ENCODE assay signal across 8 cellular contexts in genomic region chr15:63500265-63501250, GRCh38. TPM values are rescaled to one million over a fixed set of nuclear protein-coding genes. Genes with fewer than 3 reads are reported as not detected.
A peak's percentile ranks its signal among the peaks of the same experiment; 100 is the strongest.
DNase-seq lines count a peak whose midpoint lies in the region; ATAC-seq and FAIRE-seq lines count a peak whose summit lies in the region.

No MANE protein-coding gene starts in this region.

- ATAC-seq in left colon: peak; percentile 6
- ATAC-seq in stimulated activated naive CD8-positive, alpha-beta T cell treated with anti-CD3 and anti-CD28 coated beads, Interleukin-15, amount 100 ng/mL, for 72 hours: no peak

- DNase-seq in T-helper 2 cell treated with Interferon-gamma antibody and Interleukin-4, amounts not matched to agents 5 μg/mL and 100 μg/mL, for 36 hours (ENCODE audit: low spot score): no peak
- DNase-seq in T-helper 2 cell (no peak), left colon (peak in 1 of 2 donors; percentile 58), HTR-8/SVneo (ENCODE audit: insufficient read length, low spot score) (no peak), ureter (ENCODE audit: low spot score) (no peak), cortex of kidney (lab: John Stamatoyannopoulos, UW) (no peak)
- DNase-seq in activated naive CD8-positive, alpha-beta T cell treated with anti-CD3 and anti-CD28 coated beads for 36 hours: no peak
- no peak for DNase-seq in stimulated activated naive CD8-positive, alpha-beta T cell treated with anti-CD3 and anti-CD28 coated beads, Interleukin-15, amount 100 ng/mL, for 72 hours

- H3K27me3 Mint-ChIP-seq in T-helper 2 cell treated with Interferon-gamma antibody and Interleukin-4, amounts not matched to agents 5 μg/mL and 100 μg/mL, for 36 hours (ENCODE audit: low read depth): no peaks in the 10 kb centered on the region
- H3K27me3 Mint-ChIP-seq in activated naive CD8-positive, alpha-beta T cell treated with anti-CD3 and anti-CD28 coated beads for 36 hours: no peaks in the 10 kb centered on the region
- H3K27me3 Mint-ChIP-seq in stimulated activated naive CD8-positive, alpha-beta T cell treated with anti-CD3 and anti-CD28 coated beads, Interleukin-15, amount 100 ng/mL, for 72 hours: no peaks in the 10 kb centered on the region

- peaks cover 2% of the 10 kb centered on the region for H3K36me3 Mint-ChIP-seq in T-helper 2 cell treated with Interferon-gamma antibody and Interleukin-4, amounts not matched to agents 5 μg/mL and 100 μg/mL, for 36 hours (ENCODE audit: low read depth)
- peaks cover 2% of the 10 kb centered on the region for H3K36me3 Mint-ChIP-seq in activated naive CD8-positive, alpha-beta T cell treated with anti-CD3 and anti-CD28 coated beads for 36 hours

- H3K4me3 Mint-ChIP-seq in T-helper 2 cell treated with Interferon-gamma antibody and Interleukin-4, amounts not matched to agents 5 μg/mL and 100 μg/mL, for 36 hours: peak overlapping the region; percentile 81
- peak overlapping the region; percentile 14 for H3K4me3 Mint-ChIP-seq in activated naive CD8-positive, alpha-beta T cell treated with anti-CD3 and anti-CD28 coated beads for 36 hours
- H3K4me3 Mint-ChIP-seq in stimulated activated naive CD8-positive, alpha-beta T cell treated with anti-CD3 and anti-CD28 coated beads, Interleukin-15, amount 100 ng/mL, for 72 hours: peak overlapping the region; percentile 88 to 92

- no peak for FAIRE-seq in HTR-8/SVneo (lab: Jason Lieb, UNC)

- H3K9me3 Mint-ChIP-seq in T-helper 2 cell treated with Interferon-gamma antibody and Interleukin-4, amounts not matched to agents 5 μg/mL and 100 μg/mL, for 36 hours: no peaks in the 10 kb centered on the region
- H3K9me3 Mint-ChIP-seq in activated naive CD8-positive, alpha-beta T cell treated with anti-CD3 and anti-CD28 coated beads for 36 hours: peaks cover 1% of the 10 kb centered on the region
- no peaks in the 10 kb centered on the region for H3K9me3 Mint-ChIP-seq in stimulated activated naive CD8-positive, alpha-beta T cell treated with anti-CD3 and anti-CD28 coated beads, Interleukin-15, amount 100 ng/mL, for 72 hours

- peaks cover 51% of the 10 kb centered on the region for H3K4me1 Mint-ChIP-seq in T-helper 2 cell treated with Interferon-gamma antibody and Interleukin-4, amounts not matched to agents 5 μg/mL and 100 μg/mL, for 36 hours (ENCODE audit: low read depth)
- H3K4me1 Mint-ChIP-seq in activated naive CD8-positive, alpha-beta T cell treated with anti-CD3 and anti-CD28 coated beads for 36 hours: peaks cover 62% of the 10 kb centered on the region
- H3K4me1 Mint-ChIP-seq in stimulated activated naive CD8-positive, alpha-beta T cell treated with anti-CD3 and anti-CD28 coated beads, Interleukin-15, amount 100 ng/mL, for 72 hours: no peaks in the 10 kb centered on the region

- H3K27ac Mint-ChIP-seq in T-helper 2 cell treated with Interferon-gamma antibody and Interleukin-4, amounts not matched to agents 5 μg/mL and 100 μg/mL, for 36 hours: peak overlapping the region; percentile 56
- H3K27ac Mint-ChIP-seq in activated naive CD8-positive, alpha-beta T cell treated with anti-CD3 and anti-CD28 coated beads for 36 hours: peak overlapping the region; percentile 97
- H3K27ac Mint-ChIP-seq in stimulated activated naive CD8-positive, alpha-beta T cell treated with anti-CD3 and anti-CD28 coated beads, Interleukin-15, amount 100 ng/mL, for 72 hours: peak overlapping the region; percentile 13 to 61

- intact Hi-C loops in left colon (cut with DNase I, micrococcal nuclease): loop anchor here in 1 of 2 donors (5.0 kb wide), 1 partner anchor 97 kb away; the partner anchor contains the start of gene FBXL22

RNA-seq across cellular contexts. Expression of gene USP3, which starts 3.8 kb away (rescaled TPM):
- 10 to 100 TPM; 42.2 to 46.0 TPM for total RNA-seq in activated naive CD8-positive, alpha-beta T cell treated with anti-CD3 and anti-CD28 coated beads for 36 hours
- total RNA-seq in left colon: 10 to 100 TPM; 74.7 to 79.9 TPM
- 107 TPM for total RNA-seq in ureter

Comparison
In these comparisons a context has a peak if more than half of its experiments do, and no peak if none do; other contexts are left out.
1. H3K27ac Mint-ChIP-seq: peak in every context shown above with its lines; median percentile 97 in activated naive CD8-positive, alpha-beta T cell treated with anti-CD3 and anti-CD28 coated beads for 36 hours; 56 in T-helper 2 cell treated with Interferon-gamma antibody and Interleukin-4, amounts not matched to agents 5 μg/mL and 100 μg/mL, for 36 hours; 37 in stimulated activated naive CD8-positive, alpha-beta T cell treated with anti-CD3 and anti-CD28 coated beads, Interleukin-15, amount 100 ng/mL, for 72 hours.
2. H3K4me3 Mint-ChIP-seq: peak in every context shown above with its lines; median percentile 90 in stimulated activated naive CD8-positive, alpha-beta T cell treated with anti-CD3 and anti-CD28 coated beads, Interleukin-15, amount 100 ng/mL, for 72 hours; 81 in T-helper 2 cell treated with Interferon-gamma antibody and Interleukin-4, amounts not matched to agents 5 μg/mL and 100 μg/mL, for 36 hours; 14 in activated naive CD8-positive, alpha-beta T cell treated with anti-CD3 and anti-CD28 coated beads for 36 hours.